In the genomic region with DNA sequence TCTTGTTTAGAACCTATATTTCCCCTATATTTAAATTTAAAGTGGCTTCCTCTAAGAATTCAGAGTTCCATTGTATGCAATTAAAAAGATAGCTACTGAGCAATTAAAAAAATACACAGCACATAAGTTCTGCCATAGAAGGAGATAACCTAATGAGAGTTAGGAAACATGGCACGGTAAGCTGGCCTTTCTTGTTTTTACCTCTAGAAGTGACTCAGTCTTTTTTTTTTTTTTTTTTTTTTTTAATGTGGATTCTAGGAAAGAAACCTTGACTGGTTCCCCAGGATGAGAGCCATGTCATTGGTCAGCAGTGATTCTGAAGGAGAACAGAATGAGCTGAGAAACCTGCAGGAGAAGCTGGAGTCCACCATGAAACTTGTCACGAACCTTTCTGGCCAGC, we compare ENCODE assay signal across 26 cellular contexts.
DNase-seq lines count a peak whose midpoint lies in the region; ATAC-seq, FAIRE-seq and TF ChIP-seq lines count a peak whose summit lies in the region.
"Had no signal": no experiment of that assay in that cellular context is flagged by ENCODE, and none has a peak within 500 bp of the region (broad histone marks: within the 10 kb centered on the region; RNA-seq: fewer than 3 reads in every experiment).

No MANE protein-coding gene starts in this region.

- H3K27me3 Mint-ChIP-seq in T-helper 2 cell treated with Interferon-gamma antibody and Interleukin-4, amounts not matched to agents 5 μg/mL and 100 μg/mL, for 36 hours (ENCODE audit: low read depth), result no peaks in the 10 kb centered on the region
- H3K27me3 Mint-ChIP-seq in CD4-positive, CD25-positive, alpha-beta regulatory T cell, result no peaks in the 10 kb centered on the region
- H3K27me3 Mint-ChIP-seq in activated CD8-positive, alpha-beta T cell treated with anti-CD3 and anti-CD28 coated beads for 36 hours, result no peaks in the 10 kb centered on the region
- no peaks in the 10 kb centered on the region for H3K27me3 Mint-ChIP-seq in dendritic cell treated with granulocyte-macrophage colony-stimulating factor and Interleukin-4, amounts not matched to agents 40 ng/mL and 50 ng/mL, for 4 days
- H3K27me3 Mint-ChIP-seq: naive B cell, type B pancreatic cell had no signal

- H3K27me3 ChIP-seq in CD4-positive, CD25-positive, alpha-beta regulatory T cell (ENCODE audit: control insufficient read depth, insufficient read depth, low read length), result no peaks in the 10 kb centered on the region
- H3K27me3 ChIP-seq in effector memory CD4-positive, alpha-beta T cell (replicated peaks; ENCODE audit: control insufficient read depth, insufficient read depth, low read length, poor library complexity, severe bottlenecking), result no peaks in the 10 kb centered on the region
- H3K27me3 ChIP-seq: dorsolateral prefrontal cortex had no signal

- CTCF ChIA-PET in activated CD8-positive, alpha-beta T cell treated with anti-CD3 and anti-CD28 coated beads for 36 hours (lab: Charles Lee), result interaction anchor here (0.6 to 13.9 kb wide), 5 partner anchors 10 to 142 kb away, joined by 3 to 135 read pairs (median 4); a partner anchor contains a TSS

- intact Hi-C loops in activated CD8-positive, alpha-beta T cell treated with anti-CD3 and anti-CD28 coated beads for 36 hours (cut with micrococcal nuclease), result loop anchor here (10.0 kb wide), 1 partner anchor 358 kb away; no protein-coding TSS in a partner anchor
- intact Hi-C loops in dendritic cell treated with granulocyte-macrophage colony-stimulating factor and Interleukin-4, amounts not matched to agents 40 ng/mL and 50 ng/mL, for 4 days (cut with micrococcal nuclease), result no loop called here

- ATAC-seq in CD4-positive, CD25-positive, alpha-beta regulatory T cell (ENCODE audit: low read depth in 2 of 2), result no peak
- no peak for ATAC-seq in activated CD8-positive, alpha-beta T cell treated with anti-CD3 and anti-CD28 coated beads for 36 hours
- ATAC-seq: left ventricle myocardium superior, Right ventricle myocardium inferior, SK-N-SH treated with all-trans-retinoic acid at 6 μM for 48 hours had no signal

- no peaks in the 10 kb centered on the region for H3K9me3 Mint-ChIP-seq in T-helper 2 cell treated with Interferon-gamma antibody and Interleukin-4, amounts not matched to agents 5 μg/mL and 100 μg/mL, for 36 hours
- no peaks in the 10 kb centered on the region for H3K9me3 Mint-ChIP-seq in CD4-positive, CD25-positive, alpha-beta regulatory T cell
- no peaks in the 10 kb centered on the region for H3K9me3 Mint-ChIP-seq in activated CD8-positive, alpha-beta T cell treated with anti-CD3 and anti-CD28 coated beads for 36 hours
- H3K9me3 Mint-ChIP-seq in dendritic cell treated with granulocyte-macrophage colony-stimulating factor and Interleukin-4, amounts not matched to agents 40 ng/mL and 50 ng/mL, for 4 days, result no peaks in the 10 kb centered on the region
- H3K9me3 Mint-ChIP-seq: naive B cell, type B pancreatic cell had no signal

- H3K27ac Mint-ChIP-seq in T-helper 2 cell treated with Interferon-gamma antibody and Interleukin-4, amounts not matched to agents 5 μg/mL and 100 μg/mL, for 36 hours, result no peak overlapping the region
- peak overlapping the region in 2 of 3 donors; percentile 35 to 83 for H3K27ac Mint-ChIP-seq in CD4-positive, CD25-positive, alpha-beta regulatory T cell
- peak overlapping the region; percentile 97 for H3K27ac Mint-ChIP-seq in activated CD8-positive, alpha-beta T cell treated with anti-CD3 and anti-CD28 coated beads for 36 hours
- H3K27ac Mint-ChIP-seq in dendritic cell treated with granulocyte-macrophage colony-stimulating factor and Interleukin-4, amounts not matched to agents 40 ng/mL and 50 ng/mL, for 4 days, result peak overlapping the region; percentile 59
- H3K27ac Mint-ChIP-seq: type B pancreatic cell had no signal

- H3K4me3 ChIP-seq in CD4-positive, CD25-positive, alpha-beta regulatory T cell (ENCODE audit: low read depth, low read length), result no peak overlapping the region
- no peak overlapping the region for H3K4me3 ChIP-seq in effector memory CD4-positive, alpha-beta T cell (ENCODE audit: insufficient read depth, low read depth, low read length, poor library complexity, severe bottlenecking)
- H3K4me3 ChIP-seq: dorsolateral prefrontal cortex, HAP-1, PC-9 had no signal

- peaks cover 44% of the 10 kb centered on the region for H3K4me1 ChIP-seq in CD4-positive, CD25-positive, alpha-beta regulatory T cell (ENCODE audit: control insufficient read depth, insufficient read depth, low read length, poor library complexity, severe bottlenecking)
- peaks cover 55% of the 10 kb centered on the region for H3K4me1 ChIP-seq in effector memory CD4-positive, alpha-beta T cell (ENCODE audit: control insufficient read depth, insufficient read depth, low read length, poor library complexity, severe bottlenecking)
- H3K4me1 ChIP-seq: HAP-1 had no signal

- POLR2A ChIA-PET in activated CD8-positive, alpha-beta T cell treated with anti-CD3 and anti-CD28 coated beads for 36 hours (lab: Charles Lee), result interaction anchor here (0.9 to 21.8 kb wide), 5 partner anchors 7 to 359 kb away, joined by 3 to 434 read pairs (median 89); a partner anchor contains a TSS

- H3K9me3 ChIP-seq in CD4-positive, CD25-positive, alpha-beta regulatory T cell (ENCODE audit: control insufficient read depth in 2 of 2, low read length in 2 of 2), result no peaks in the 10 kb centered on the region
- H3K9me3 ChIP-seq in effector memory CD4-positive, alpha-beta T cell (ENCODE audit: control insufficient read depth, low read length), result no peaks in the 10 kb centered on the region
- H3K9me3 ChIP-seq: HAP-1 had no signal

- H3K27ac ChIP-seq in CD4-positive, CD25-positive, alpha-beta regulatory T cell (ENCODE audit: insufficient read depth, low read length, poor library complexity, severe bottlenecking), result no peak overlapping the region
- no peak overlapping the region for H3K27ac ChIP-seq in effector memory CD4-positive, alpha-beta T cell (ENCODE audit: insufficient read depth, low read length, poor library complexity, severe bottlenecking)
- H3K27ac ChIP-seq: PC-9, VCaP had no signal

- H3K36me3 ChIP-seq in CD4-positive, CD25-positive, alpha-beta regulatory T cell (ENCODE audit: control insufficient read depth, insufficient read depth, low read length), result peaks cover 16% of the 10 kb centered on the region
- no peaks in the 10 kb centered on the region for H3K36me3 ChIP-seq in effector memory CD4-positive, alpha-beta T cell (ENCODE audit: control insufficient read depth, insufficient read depth, low read length)
- H3K36me3 ChIP-seq: HAP-1 had no signal

- FAIRE-seq in D721Med (lab: Jason Lieb, UNC), result no peak
- FAIRE-seq: A204.1, endothelial cell of umbilical vein had no signal

- peak overlapping the region; percentile 64 for H3K4me3 Mint-ChIP-seq in T-helper 2 cell treated with Interferon-gamma antibody and Interleukin-4, amounts not matched to agents 5 μg/mL and 100 μg/mL, for 36 hours
- no peak overlapping the region for H3K4me3 Mint-ChIP-seq in CD4-positive, CD25-positive, alpha-beta regulatory T cell
- peak overlapping the region; percentile 63 for H3K4me3 Mint-ChIP-seq in activated CD8-positive, alpha-beta T cell treated with anti-CD3 and anti-CD28 coated beads for 36 hours
- H3K4me3 Mint-ChIP-seq in dendritic cell treated with granulocyte-macrophage colony-stimulating factor and Interleukin-4, amounts not matched to agents 40 ng/mL and 50 ng/mL, for 4 days, result no peak overlapping the region
- H3K4me3 Mint-ChIP-seq: naive B cell, type B pancreatic cell had no signal

- DNase-seq in T-helper 2 cell treated with Interferon-gamma antibody and Interleukin-4, amounts not matched to agents 5 μg/mL and 100 μg/mL, for 36 hours (ENCODE audit: low spot score), result no peak
- DNase-seq in T-helper 2 cell (no peak), D721Med (ENCODE audit: insufficient read length, low spot score) (no peak), GM19238 (ENCODE audit: insufficient read length, low spot score) (no peak)
- DNase-seq in CD4-positive, CD25-positive, alpha-beta regulatory T cell, result no peak
- no peak for DNase-seq in activated CD8-positive, alpha-beta T cell treated with anti-CD3 and anti-CD28 coated beads for 36 hours
- no peak for DNase-seq in effector memory CD4-positive, alpha-beta T cell
- DNase-seq: activated CD4-positive, alpha-beta T cell treated with anti-CD3 and anti-CD28 coated beads, Interleukin-2, amount 50 U/mL, for 48 hours; AML-193; cerebellar nuclear complex; dorsolateral prefrontal cortex; islet precursor cell; left ventricle myocardium superior; naive B cell; NCI-H526 treated with DMSO at 0.1 percent for 48 hours; occipital lobe; T-helper 9 cell had no signal

- H3K36me3 Mint-ChIP-seq in T-helper 2 cell treated with Interferon-gamma antibody and Interleukin-4, amounts not matched to agents 5 μg/mL and 100 μg/mL, for 36 hours (ENCODE audit: low read depth), result peaks cover 56% of the 10 kb centered on the region
- H3K36me3 Mint-ChIP-seq in CD4-positive, CD25-positive, alpha-beta regulatory T cell, result peaks cover 27% of the 10 kb centered on the region
- peaks cover 70% of the 10 kb centered on the region for H3K36me3 Mint-ChIP-seq in activated CD8-positive, alpha-beta T cell treated with anti-CD3 and anti-CD28 coated beads for 36 hours (ENCODE audit: low read depth)
- H3K36me3 Mint-ChIP-seq in dendritic cell treated with granulocyte-macrophage colony-stimulating factor and Interleukin-4, amounts not matched to agents 40 ng/mL and 50 ng/mL, for 4 days (ENCODE audit: low read depth), result peaks cover 11% of the 10 kb centered on the region

- H3K4me1 Mint-ChIP-seq in T-helper 2 cell treated with Interferon-gamma antibody and Interleukin-4, amounts not matched to agents 5 μg/mL and 100 μg/mL, for 36 hours (ENCODE audit: low read depth), result peaks cover 75% of the 10 kb centered on the region
- H3K4me1 Mint-ChIP-seq in CD4-positive, CD25-positive, alpha-beta regulatory T cell, result peaks cover 17 to 69% (median 56%) of the 10 kb centered on the region in 4 donors
- H3K4me1 Mint-ChIP-seq in activated CD8-positive, alpha-beta T cell treated with anti-CD3 and anti-CD28 coated beads for 36 hours (ENCODE audit: low read depth), result peaks cover 89% of the 10 kb centered on the region
- H3K4me1 Mint-ChIP-seq in dendritic cell treated with granulocyte-macrophage colony-stimulating factor and Interleukin-4, amounts not matched to agents 40 ng/mL and 50 ng/mL, for 4 days (ENCODE audit: low read depth), result peaks cover 43% of the 10 kb centered on the region

- no peak for TF ChIP-seq CTCF in activated CD8-positive, alpha-beta T cell treated with anti-CD3 and anti-CD28 coated beads for 36 hours (IDR thresholded peaks at IDR 0.05)
- TF ChIP-seq CTCF in D721Med (IDR thresholded peaks at IDR 0.05; ENCODE audit: insufficient read depth, missing control alignments), result no peak

Comparison
In these comparisons a context has a peak if more than half of its experiments do, and no peak if none do; other contexts are left out.
1. H3K4me3 Mint-ChIP-seq: peak in T-helper 2 cell treated with Interferon-gamma antibody and Interleukin-4, amounts not matched to agents 5 μg/mL and 100 μg/mL, for 36 hours (single experiment) and activated CD8-positive, alpha-beta T cell treated with anti-CD3 and anti-CD28 coated beads for 36 hours (single experiment); none in CD4-positive, CD25-positive, alpha-beta regulatory T cell (0 of 4) and dendritic cell treated with granulocyte-macrophage colony-stimulating factor and Interleukin-4, amounts not matched to agents 40 ng/mL and 50 ng/mL, for 4 days (single experiment).